ENCODE assay signal across 1 cellular context in the genomic region with DNA sequence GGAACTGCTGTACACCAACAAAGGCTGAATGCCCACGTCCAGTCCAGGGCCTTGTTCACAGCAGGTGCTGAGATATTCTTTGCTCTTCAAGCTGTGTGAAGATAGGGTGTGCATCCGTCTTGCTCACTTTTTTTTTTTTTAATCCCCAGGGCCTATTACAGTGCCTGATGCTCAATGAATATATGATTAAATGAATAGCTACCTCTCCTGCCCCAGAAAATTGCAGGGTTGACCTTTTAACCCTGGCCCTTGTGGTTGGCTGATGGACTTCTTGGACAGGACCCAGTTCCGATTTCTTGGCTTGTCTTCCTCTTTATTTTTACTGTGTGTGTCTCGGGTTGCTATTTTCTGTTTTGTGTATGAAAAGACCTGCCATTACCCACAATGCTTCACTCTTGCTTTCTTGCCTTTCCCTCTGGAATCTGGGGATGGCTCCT.
TF ChIP-seq lines count a peak whose summit lies in the region.

No MANE protein-coding gene starts in this region.

TF ChIP-seq in GM12878, 131 proteins besides CTCF, POLR2A, EP300 and RAD21:
- TF ChIP-seq NR2F1 (conservative IDR thresholded peaks at IDR 0.05) (peak; percentile 60), RUNX3 (IDR thresholded peaks at IDR 0.05; ENCODE audit: low read length) (peak; percentile 69), BACH1 (IDR thresholded peaks at IDR 0.05; ENCODE audit: borderline replicate concordance) (no peak), ZNF384 (IDR thresholded peaks at IDR 0.05; ENCODE audit: borderline replicate concordance, low read depth, low read length) (0 out of 2 replicates have a peak, but pooled peaks have one; percentile 11), SPI1 (IDR thresholded peaks at IDR 0.05; ENCODE audit: borderline replicate concordance, insufficient read depth, low read depth, low read length) (peak; percentile 71; the same call in 1 of the 2 replicates), ZNF24 (IDR thresholded peaks at IDR 0.05) (no peak), EED (IDR thresholded peaks at IDR 0.05; ENCODE audit: low read depth) (0 out of 2 replicates have a peak, but pooled peaks have one; percentile 18)
- TF ChIP-seq, protein P1, sequence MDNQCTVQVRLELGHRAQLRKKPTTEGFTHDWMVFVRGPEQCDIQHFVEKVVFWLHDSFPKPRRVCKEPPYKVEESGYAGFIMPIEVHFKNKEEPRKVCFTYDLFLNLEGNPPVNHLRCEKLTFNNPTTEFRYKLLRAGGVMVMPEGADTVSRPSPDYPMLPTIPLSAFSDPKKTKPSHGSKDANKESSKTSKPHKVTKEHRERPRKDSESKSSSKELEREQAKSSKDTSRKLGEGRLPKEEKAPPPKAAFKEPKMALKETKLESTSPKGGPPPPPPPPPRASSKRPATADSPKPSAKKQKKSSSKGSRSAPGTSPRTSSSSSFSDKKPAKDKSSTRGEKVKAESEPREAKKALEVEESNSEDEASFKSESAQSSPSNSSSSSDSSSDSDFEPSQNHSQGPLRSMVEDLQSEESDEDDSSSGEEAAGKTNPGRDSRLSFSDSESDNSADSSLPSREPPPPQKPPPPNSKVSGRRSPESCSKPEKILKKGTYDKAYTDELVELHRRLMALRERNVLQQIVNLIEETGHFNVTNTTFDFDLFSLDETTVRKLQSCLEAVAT (IDR thresholded peaks at IDR 0.05) = no peak
